Comparison of ENCODE assay signal across 14 cellular contexts in the genomic region with DNA sequence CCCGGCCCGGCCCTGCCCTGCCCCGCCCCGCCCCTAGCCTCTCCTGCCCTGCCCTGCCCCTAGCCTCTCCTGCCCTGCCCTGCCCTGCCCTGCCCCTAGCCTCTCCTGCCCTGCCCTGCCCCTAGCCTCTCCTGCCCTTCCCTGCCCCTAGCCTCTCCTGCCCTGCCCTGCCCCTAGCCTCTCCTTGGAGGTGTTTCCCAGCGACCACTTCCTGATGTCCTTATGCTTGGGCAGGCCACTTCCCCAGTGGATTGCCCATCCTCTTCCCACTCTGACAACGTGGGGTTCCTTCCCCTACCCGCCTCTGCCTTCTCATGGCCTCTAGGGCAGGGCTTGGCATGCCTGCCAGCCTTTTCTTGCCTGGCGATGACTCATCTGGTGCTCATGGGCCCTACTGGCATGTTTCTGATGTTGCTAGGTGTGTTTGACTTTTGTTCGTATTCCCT. TPM values are rescaled to one million over a fixed set of nuclear protein-coding genes. Genes with fewer than 3 reads are reported as not detected.
DNase-seq lines count a peak whose midpoint lies in the region; ATAC-seq, FAIRE-seq and TF ChIP-seq lines count a peak whose summit lies in the region.
"Had no signal": no experiment of that assay in that cellular context is flagged by ENCODE, and none has a peak within 500 bp of the region (broad histone marks: within the 10 kb centered on the region; RNA-seq: fewer than 3 reads in every experiment).

No MANE protein-coding gene starts in this region.

- TF ChIP-seq CTCF in endothelial cell of umbilical vein (IDR thresholded peaks at IDR 0.05; ENCODE audit: extremely low read depth in 1 of 2, insufficient read depth in 1 of 2, low read depth in 1 of 2, low read length in 2 of 2) (no peak), osteoblast (IDR thresholded peaks at IDR 0.05; ENCODE audit: extremely low read depth, low read depth, low read length) (no peak), D721Med (IDR thresholded peaks at IDR 0.05; ENCODE audit: insufficient read depth, missing control alignments) (no peak)

- H3K27me3 ChIP-seq in endothelial cell of umbilical vein (ENCODE audit: control insufficient read depth in 2 of 2, insufficient read depth in 2 of 2, low read length in 2 of 2) (no peaks in the 10 kb centered on the region), osteoblast (ENCODE audit: insufficient read depth, low read length) (no peaks in the 10 kb centered on the region)
- H3K27me3 ChIP-seq: tibial nerve had no signal

- H3K36me3 ChIP-seq in endothelial cell of umbilical vein (ENCODE audit: control insufficient read depth in 2 of 2, extremely low read depth in 1 of 2, insufficient read depth in 2 of 2, low read length in 2 of 2) (peaks cover 35 to 53% of the 10 kb centered on the region in 2 experiments), osteoblast (ENCODE audit: insufficient read depth, low read length) (no peaks in the 10 kb centered on the region)

- H3K79me2 ChIP-seq in endothelial cell of umbilical vein (ENCODE audit: control insufficient read depth, insufficient read depth, low read length) (peaks cover 12% of the 10 kb centered on the region), osteoblast (ENCODE audit: insufficient read depth, low read length) (no peaks in the 10 kb centered on the region)

- DNase-seq in EL (peak; percentile 13), NCI-H226 (peak; percentile 74), endothelial cell of umbilical vein (ENCODE audit: low read depth, low spot score) (no peak), osteoblast (ENCODE audit: insufficient read length, low spot score, missing footprints) (peak; percentile 83), D721Med (ENCODE audit: insufficient read length, low spot score) (no peak), ecto neural progenitor cell (ENCODE audit: low spot score) (no peak)
- DNase-seq: activated B cell treated with CpG ODN at 0.5 μM for 24 hours; activated T-cell treated with anti-CD3 and anti-CD28 coated beads, Interleukin-2, amount 50 U/mL, for 72 hours; cerebellar nuclear complex; NCI-H2029 had no signal

- dilution Hi-C loops in endothelial cell of umbilical vein (cut with MboI; ENCODE audit: extremely low pct_ligation_motif_present, low sequenced_read_pairs), result no loop called here

- CTCF ChIA-PET in endothelial cell of umbilical vein (lab: Charles Lee), result interaction anchor here (1.0 to 4.2 kb wide), 2 partner anchors 33 to 75 kb away, joined by 3 to 21 read pairs; no protein-coding TSS in a partner anchor

- H4K20me1 ChIP-seq in endothelial cell of umbilical vein (replicated peaks; ENCODE audit: control insufficient read depth, extremely low read depth, insufficient read depth, low read length) (peaks cover 3% of the 10 kb centered on the region), osteoblast (ENCODE audit: insufficient read depth, low read length) (no peaks in the 10 kb centered on the region)

- no peak for TF ChIP-seq POLR2A in endothelial cell of umbilical vein (IDR thresholded peaks at IDR 0.05; ENCODE audit: low read depth, low read length)
- no peak for TF ChIP-seq POLR2A in GM18505 (IDR thresholded peaks at IDR 0.05; ENCODE audit: borderline replicate concordance, extremely low read depth, insufficient read depth, insufficient read length)

- FAIRE-seq in endothelial cell of umbilical vein (lab: Jason Lieb, UNC), result peak; percentile 54
- no peak for FAIRE-seq in D721Med (lab: Jason Lieb, UNC)
- FAIRE-seq: frontal cortex had no signal

- BruUV-seq in endothelial cell of umbilical vein (replicated peaks; lab: Mats Ljungman, UMichigan), result no TSS peak

- H2AFZ ChIP-seq in endothelial cell of umbilical vein (ENCODE audit: low read depth, low read length), result no peak overlapping the region
- no peak overlapping the region for H2AFZ ChIP-seq in osteoblast (ENCODE audit: low read length)

- no peak for ATAC-seq in GM18505 (IDR thresholded peaks at IDR 0.05; ENCODE audit: unreplicated experiment)
- ATAC-seq in HG03565 (IDR thresholded peaks at IDR 0.05; ENCODE audit: unreplicated experiment), result no peak

- intact Hi-C loops in endothelial cell of umbilical vein (cut with micrococcal nuclease), result no loop called here

- H3K9me1 ChIP-seq in endothelial cell of umbilical vein (replicated peaks; ENCODE audit: control insufficient read depth, extremely low read depth, insufficient read depth, low read length), result no peaks in the 10 kb centered on the region

- no peak overlapping the region for H3K4me3 ChIP-seq in endothelial cell of umbilical vein (replicated peaks in 1 of 3; ENCODE audit: insufficient read depth in 1 of 3, low read depth in 1 of 3, low read length in 3 of 3)
- H3K4me3 ChIP-seq in osteoblast (ENCODE audit: insufficient read depth, low read length), result no peak overlapping the region
- H3K4me3 ChIP-seq: tibial nerve had no signal

- H3K27ac ChIP-seq in endothelial cell of umbilical vein (ENCODE audit: insufficient read depth, low read depth, low read length) (no peak overlapping the region), osteoblast (ENCODE audit: low read depth, low read length) (no peak overlapping the region)
- H3K27ac ChIP-seq: tibial nerve had no signal

- no peak overlapping the region for H3K4me2 ChIP-seq in endothelial cell of umbilical vein (ENCODE audit: insufficient read depth, low read length)
- no peak overlapping the region for H3K4me2 ChIP-seq in osteoblast (ENCODE audit: insufficient read depth, low read length)

- POLR2A ChIA-PET in endothelial cell of umbilical vein (lab: Charles Lee), result no interaction called here

- no peaks in the 10 kb centered on the region for H3K9me3 ChIP-seq in endothelial cell of umbilical vein (replicated peaks; ENCODE audit: control insufficient read depth, insufficient read depth, low read length)
- H3K9me3 ChIP-seq in osteoblast (ENCODE audit: low read depth, low read length), result no peaks in the 10 kb centered on the region
- H3K9me3 ChIP-seq: tibial nerve had no signal

- no peak overlapping the region for H3K9ac ChIP-seq in endothelial cell of umbilical vein (replicated peaks; ENCODE audit: extremely low read depth, insufficient read depth, low read length)

- H3K4me1 ChIP-seq in endothelial cell of umbilical vein (ENCODE audit: control insufficient read depth, extremely low read depth, insufficient read depth, low read length) (no peaks in the 10 kb centered on the region), osteoblast (ENCODE audit: insufficient read depth, low read length) (no peaks in the 10 kb centered on the region)
- H3K4me1 ChIP-seq: tibial nerve had no signal

TF ChIP-seq in endothelial cell of umbilical vein, 7 proteins besides CTCF, POLR2A, EP300 and RAD21:
- peak; percentile 51 for TF ChIP-seq FOS (IDR thresholded peaks at IDR 0.05; ENCODE audit: borderline replicate concordance, insufficient read depth, low read length)
- TF ChIP-seq JUN (IDR thresholded peaks at IDR 0.05; ENCODE audit: borderline replicate concordance, insufficient read depth, insufficient read length, low read depth), result peak; percentile 57
- TF ChIP-seq GATA2 (IDR thresholded peaks at IDR 0.05; ENCODE audit: insufficient read depth, insufficient read length, low read depth, low read length), result no peak

RNA-seq across cellular contexts. Expression of a gene that starts 21.2 kb away (rescaled TPM):
- total RNA-seq in endothelial cell of umbilical vein, result 290 and 321 TPM in 2 replicates
- 68.1 and 113 TPM in 2 replicates for polyA plus RNA-seq in endothelial cell of umbilical vein
- 215 and 226 TPM in 2 replicates for polyA plus RNA-seq in endothelial cell of umbilical vein (2011; cell fraction: cytosol; rRNA removed)
- polyA plus RNA-seq in endothelial cell of umbilical vein (2011; cell fraction: nucleus; rRNA removed), result 92.3 and 112 TPM in 2 replicates
- polyA plus RNA-seq in endothelial cell of umbilical vein (2012), result 256 and 281 TPM in 2 replicates
- polyA minus RNA-seq in endothelial cell of umbilical vein, result 99.3 and 99.6 TPM in 2 replicates
- polyA minus RNA-seq in endothelial cell of umbilical vein (2011; cell fraction: cytosol; rRNA and poly(A)+ RNA removed), result 8.0 TPM
- 28.6 and 41.4 TPM in 2 replicates for polyA minus RNA-seq in endothelial cell of umbilical vein (2011; cell fraction: nucleus; rRNA and poly(A)+ RNA removed)
- 5.1 and 5.9 TPM in 2 replicates for total RNA-seq in osteoblast

RNA-seq across cellular contexts. Expression of a gene that starts 24.6 kb away (rescaled TPM):
- 237 and 242 TPM in 2 replicates for total RNA-seq in endothelial cell of umbilical vein
- 210 and 211 TPM in 2 replicates for polyA plus RNA-seq in endothelial cell of umbilical vein
- polyA plus RNA-seq in endothelial cell of umbilical vein (2011; cell fraction: cytosol; rRNA removed), result 175 and 189 TPM in 2 replicates
- 188 and 193 TPM in 2 replicates for polyA plus RNA-seq in endothelial cell of umbilical vein (2011; cell fraction: nucleus; rRNA removed)
- 199 and 207 TPM in 2 replicates for polyA plus RNA-seq in endothelial cell of umbilical vein (2012)
- polyA minus RNA-seq in endothelial cell of umbilical vein, result 175 and 203 TPM in 2 replicates
- 8.0 TPM for polyA minus RNA-seq in endothelial cell of umbilical vein (2011; cell fraction: cytosol; rRNA and poly(A)+ RNA removed)
- 82.2 and 84.2 TPM in 2 replicates for polyA minus RNA-seq in endothelial cell of umbilical vein (2011; cell fraction: nucleus; rRNA and poly(A)+ RNA removed)
- 19.2 and 23.9 TPM in 2 replicates for total RNA-seq in osteoblast

Comparison
In these comparisons a context has a peak if more than half of its experiments do, and no peak if none do; other contexts are left out.
1. DNase-seq: peak in EL (single experiment), NCI-H226 (single experiment) and osteoblast (single experiment); none in endothelial cell of umbilical vein (single experiment), D721Med (single experiment) and ecto neural progenitor cell (single experiment).
2. RNA of a gene that starts 21.2 kb away (total RNA-seq): 290 to 321 TPM in endothelial cell of umbilical vein; 5.1 to 5.9 TPM in osteoblast; every median in the first group is over 10 times any median in the second.